Comparison of ENCODE assay signal across 26 cellular contexts in the genomic region with DNA sequence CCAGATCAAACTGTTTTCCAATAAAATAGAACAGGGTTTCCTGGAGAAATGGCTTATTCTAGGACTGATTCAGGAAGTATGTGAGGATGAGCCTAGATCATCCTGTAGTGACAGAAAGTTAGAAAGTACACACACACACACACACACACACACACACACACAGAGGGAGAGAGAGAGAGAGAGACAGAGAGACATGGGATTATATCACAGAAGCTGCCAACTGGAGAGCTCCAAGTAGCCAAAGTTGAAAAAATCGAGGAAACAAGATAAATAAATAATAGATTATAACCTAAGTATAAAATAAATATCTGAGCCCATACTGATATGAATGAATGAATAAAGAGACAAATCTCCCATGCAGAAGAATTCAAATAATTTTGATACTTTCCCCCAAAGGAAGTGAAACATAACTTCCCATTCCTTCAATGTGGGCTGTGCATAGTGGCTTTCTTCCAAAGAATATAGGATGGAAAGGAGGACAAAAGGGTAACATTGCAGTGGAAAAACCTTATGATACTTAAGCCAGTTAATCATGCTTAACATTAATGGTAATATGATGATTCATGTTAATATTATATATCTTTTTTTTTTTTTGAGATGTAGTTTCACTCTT.
"Had no signal": no experiment of that assay in that cellular context is flagged by ENCODE, and none has a peak within 500 bp of the region (broad histone marks: within the 10 kb centered on the region; RNA-seq: fewer than 3 reads in every experiment).

No MANE protein-coding gene starts in this region.

- ATAC-seq: activated CD4-positive, CD25-positive, alpha-beta regulatory T cell treated with anti-CD3 and anti-CD28 coated beads, Interleukin-2, amount 50 U/mL, for 24 hours; activated CD8-positive, alpha-beta memory T cell treated with anti-CD3 and anti-CD28 coated beads, Interleukin-2, amount 10 ng/mL, durations not matched to agents 7 days and 5 days; body of pancreas; natural killer cell; psoas muscle; right cardiac atrium had no signal

- H3K36me3 ChIP-seq: left ventricle myocardium inferior, ovary, tibial artery had no signal

- H3K4me1 ChIP-seq: body of pancreas, left ventricle myocardium inferior, psoas muscle, tibial artery had no signal

- H3K9me3 ChIP-seq: body of pancreas, left ventricle myocardium inferior, ovary, psoas muscle, tibial artery had no signal

- H3K27me3 Mint-ChIP-seq: activated CD4-positive, alpha-beta memory T cell treated with anti-CD3 and anti-CD28 coated beads, Interleukin-2, amount 10 ng/mL, durations not matched to agents 7 days and 5 days; activated CD4-positive, alpha-beta T cell treated with anti-CD3 and anti-CD28 coated beads, Interleukin-2, amount 10 ng/mL, durations not matched to agents 24 days and 14 days; activated CD8-positive, alpha-beta memory T cell treated with anti-CD3 and anti-CD28 coated beads, Interleukin-2, amount 10 ng/mL, durations not matched to agents 7 days and 5 days; activated naive CD4-positive, alpha-beta T cell treated with anti-CD3 and anti-CD28 coated beads, Interleukin-2, amount 10 ng/mL, durations not matched to agents 7 days and 5 days; stimulated activated naive CD8-positive, alpha-beta T cell treated with anti-CD3 and anti-CD28 coated beads, Interleukin-15, Interleukin-2, amounts not matched to agents 100 ng/mL and 50 ng/mL, for 24 hours had no signal

- H3K27ac ChIP-seq: body of pancreas, epithelial cell of prostate, left ventricle myocardium inferior, ovary, psoas muscle, tibial artery, VCaP had no signal

- H3K4me3 ChIP-seq: body of pancreas, left ventricle myocardium inferior, ovary, psoas muscle, tibial artery had no signal

- H3K27ac Mint-ChIP-seq: activated CD4-positive, alpha-beta memory T cell treated with anti-CD3 and anti-CD28 coated beads, Interleukin-2, amount 10 ng/mL, durations not matched to agents 7 days and 5 days; activated CD4-positive, alpha-beta T cell treated with anti-CD3 and anti-CD28 coated beads, Interleukin-2, amount 10 ng/mL, durations not matched to agents 24 days and 14 days; activated CD8-positive, alpha-beta memory T cell treated with anti-CD3 and anti-CD28 coated beads, Interleukin-2, amount 10 ng/mL, durations not matched to agents 7 days and 5 days; activated naive CD4-positive, alpha-beta T cell treated with anti-CD3 and anti-CD28 coated beads, Interleukin-2, amount 10 ng/mL, durations not matched to agents 7 days and 5 days; endodermal cell; natural killer cell; stimulated activated naive CD8-positive, alpha-beta T cell treated with anti-CD3 and anti-CD28 coated beads, Interleukin-15, Interleukin-2, amounts not matched to agents 100 ng/mL and 50 ng/mL, for 24 hours had no signal

- H3K36me3 Mint-ChIP-seq: natural killer cell had no signal

- H3K9me3 Mint-ChIP-seq: activated CD4-positive, alpha-beta memory T cell treated with anti-CD3 and anti-CD28 coated beads, Interleukin-2, amount 10 ng/mL, durations not matched to agents 7 days and 5 days; activated CD4-positive, alpha-beta T cell treated with anti-CD3 and anti-CD28 coated beads, Interleukin-2, amount 10 ng/mL, durations not matched to agents 24 days and 14 days; activated naive CD4-positive, alpha-beta T cell treated with anti-CD3 and anti-CD28 coated beads, Interleukin-2, amount 10 ng/mL, durations not matched to agents 7 days and 5 days; natural killer cell; stimulated activated naive CD8-positive, alpha-beta T cell treated with anti-CD3 and anti-CD28 coated beads, Interleukin-15, Interleukin-2, amounts not matched to agents 100 ng/mL and 50 ng/mL, for 24 hours had no signal

- H3K27me3 ChIP-seq: body of pancreas, ovary, tibial artery had no signal

- H3K4me3 Mint-ChIP-seq: activated CD4-positive, alpha-beta memory T cell treated with anti-CD3 and anti-CD28 coated beads, Interleukin-2, amount 10 ng/mL, durations not matched to agents 7 days and 5 days; activated CD4-positive, alpha-beta T cell treated with anti-CD3 and anti-CD28 coated beads, Interleukin-2, amount 10 ng/mL, durations not matched to agents 24 days and 14 days; activated CD8-positive, alpha-beta memory T cell treated with anti-CD3 and anti-CD28 coated beads, Interleukin-2, amount 10 ng/mL, durations not matched to agents 7 days and 5 days; activated naive CD4-positive, alpha-beta T cell treated with anti-CD3 and anti-CD28 coated beads, Interleukin-2, amount 10 ng/mL, durations not matched to agents 7 days and 5 days; endodermal cell; natural killer cell; stimulated activated naive CD8-positive, alpha-beta T cell treated with anti-CD3 and anti-CD28 coated beads, Interleukin-15, Interleukin-2, amounts not matched to agents 100 ng/mL and 50 ng/mL, for 24 hours had no signal

- H3K4me1 Mint-ChIP-seq: activated CD4-positive, alpha-beta memory T cell treated with anti-CD3 and anti-CD28 coated beads, Interleukin-2, amount 10 ng/mL, durations not matched to agents 7 days and 5 days; activated CD4-positive, alpha-beta T cell treated with anti-CD3 and anti-CD28 coated beads, Interleukin-2, amount 10 ng/mL, durations not matched to agents 24 days and 14 days; activated CD8-positive, alpha-beta memory T cell treated with anti-CD3 and anti-CD28 coated beads, Interleukin-2, amount 10 ng/mL, durations not matched to agents 7 days and 5 days; activated naive CD4-positive, alpha-beta T cell treated with anti-CD3 and anti-CD28 coated beads, Interleukin-2, amount 10 ng/mL, durations not matched to agents 7 days and 5 days; endodermal cell; natural killer cell had no signal

- DNase-seq: activated CD4-positive, alpha-beta memory T cell treated with anti-CD3 and anti-CD28 coated beads, Interleukin-2, amount 10 ng/mL, durations not matched to agents 7 days and 5 days; activated CD4-positive, alpha-beta T cell treated with anti-CD3 and anti-CD28 coated beads, Interleukin-2, amount 10 ng/mL, durations not matched to agents 24 days and 14 days; activated CD8-positive, alpha-beta memory T cell treated with anti-CD3 and anti-CD28 coated beads, Interleukin-2, amount 10 ng/mL, durations not matched to agents 7 days and 5 days; activated effector memory CD4-positive, alpha-beta T cell treated with anti-CD3 and anti-CD28 coated beads, Interleukin-2, amount 50 U/mL, for 16 hours; activated naive CD4-positive, alpha-beta T cell treated with anti-CD3 and anti-CD28 coated beads, Interleukin-2, amount 10 ng/mL, durations not matched to agents 7 days and 5 days; activated T-cell treated with anti-CD3 and anti-CD28 coated beads for 4 hours; amygdala; body of pancreas; caudate nucleus; endodermal cell; hippocampal formation; left ventricle myocardium inferior; mammary epithelial cell; midbrain; natural killer cell; ovary; psoas muscle; right cardiac atrium; stimulated activated CD4-positive, alpha-beta T cell treated with anti-CD3 and anti-CD28 coated beads, Interleukin-12 subunit alpha, Interleukin-12 subunit beta, amount 100 ng/mL, for 4 hours; stimulated activated CD4-positive, alpha-beta T cell treated with anti-CD3 and anti-CD28 coated beads, Interleukin-4, amount 100 ng/mL, for 4 hours; substantia nigra; tibial artery had no signal
